Comparison of ENCODE assay signal across 8 cellular contexts in the genomic region with DNA sequence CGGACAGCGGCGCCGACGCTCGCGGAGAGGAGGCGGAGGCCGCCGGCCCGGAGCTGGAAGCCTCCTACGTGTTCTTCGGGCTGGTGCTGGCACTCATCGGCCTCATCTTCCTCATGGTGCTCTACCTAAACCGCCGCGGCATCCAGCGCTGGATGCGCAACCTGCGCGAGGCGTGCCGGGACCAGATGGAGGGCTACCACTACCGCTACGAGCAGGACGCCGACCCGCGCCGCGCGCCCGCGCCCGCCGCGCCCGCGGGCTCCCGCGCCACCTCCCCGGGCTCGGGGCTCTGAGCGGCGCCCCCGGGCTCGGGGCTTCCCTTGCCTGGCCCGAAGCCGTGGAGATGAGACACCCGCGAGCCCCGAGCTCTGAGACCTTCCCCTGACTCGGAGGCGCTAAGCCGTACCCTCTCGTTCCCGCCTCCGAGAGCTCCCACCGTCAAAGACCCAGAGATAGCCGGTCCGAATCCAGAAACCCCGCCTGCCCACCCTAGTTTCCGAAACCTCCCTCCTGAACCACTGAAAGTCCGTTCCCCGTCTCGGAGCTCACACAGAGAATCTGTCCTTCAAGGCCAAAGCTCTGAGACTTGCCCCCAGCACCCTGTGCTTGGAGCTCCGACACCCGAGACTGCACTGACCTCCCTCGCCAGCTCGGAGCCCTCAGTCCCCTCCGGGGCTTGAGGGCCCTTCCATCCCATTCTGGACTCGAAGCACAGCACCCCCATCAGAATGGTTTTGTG. TPM values are rescaled to one million over a fixed set of nuclear protein-coding genes. Genes with fewer than 3 reads are reported as not detected.
DNase-seq lines count a peak whose midpoint lies in the region; ATAC-seq, FAIRE-seq and TF ChIP-seq lines count a peak whose summit lies in the region.

No MANE protein-coding gene starts in this region.

- H3K9me3 Mint-ChIP-seq in osteocyte (ENCODE audit: unreplicated experiment), result no peaks in the 10 kb centered on the region

- no peak for FAIRE-seq in D721Med (lab: Jason Lieb, UNC)

- no peak overlapping the region for H3K27ac Mint-ChIP-seq in osteocyte (ENCODE audit: unreplicated experiment)

- H3K4me3 ChIP-seq in HUES6 (ENCODE audit: low read depth, low read length), result peak overlapping the region; percentile 70
- peak overlapping the region in 58 of 59 donors; percentile 28 to 72 (median 52) for H3K4me3 ChIP-seq in dorsolateral prefrontal cortex

- H3K4me3 Mint-ChIP-seq in osteocyte (ENCODE audit: unreplicated experiment), result peak overlapping the region; percentile 68

- H3K36me3 ChIP-seq in HUES6 (ENCODE audit: control insufficient read depth, insufficient read depth, low read length), result no peaks in the 10 kb centered on the region; the same call in 1 of the 2 replicates

- TF ChIP-seq CTCF in D721Med (IDR thresholded peaks at IDR 0.05; ENCODE audit: insufficient read depth, missing control alignments) (no peak), dorsolateral prefrontal cortex (IDR thresholded peaks at IDR 0.05 in 54 of 56, conservative IDR thresholded peaks at IDR 0.05 in 2 of 56; ENCODE audit: low read depth in 1 of 56, partially characterized antibody in 56 of 56) (peak in 8 of 56 donors; percentile 3 to 57 (median 10)), osteocyte (IDR thresholded peaks at IDR 0.05) (no peak)

- H3K27ac ChIP-seq in HUES6 (ENCODE audit: low read depth, low read length) (no peak overlapping the region), dorsolateral prefrontal cortex (peak overlapping the region in 9 of 59 donors; percentile 27 to 78 (median 39))

- H3K9ac ChIP-seq in HUES6 (ENCODE audit: low read length), result no peak overlapping the region

- peaks cover 12% of the 10 kb centered on the region for H3K4me1 ChIP-seq in HUES6 (ENCODE audit: control insufficient read depth, insufficient read depth, low read length)

- no peaks in the 10 kb centered on the region for H3K36me3 Mint-ChIP-seq in osteocyte (ENCODE audit: unreplicated experiment)

- ATAC-seq in GM21717 (IDR thresholded peaks at IDR 0.05; ENCODE audit: unreplicated experiment), result no peak

- peaks cover 8% of the 10 kb centered on the region for H3K4me1 Mint-ChIP-seq in osteocyte (ENCODE audit: unreplicated experiment)

- intact Hi-C loops in dorsolateral prefrontal cortex (cut with DNase I), result loop anchor here (2.0 to 5.0 kb wide), 3 partner anchors 99 to 313 kb away; a partner anchor contains a TSS

- peak; percentile 41 for DNase-seq in D721Med (ENCODE audit: insufficient read length, low spot score)
- DNase-seq in dorsolateral prefrontal cortex, result peak in 2 of 10 donors; percentile 32 to 39
- DNase-seq in osteocyte (ENCODE audit: extremely low spot score, unreplicated experiment), result no peak
- DNase-seq in stimulated activated CD8-positive, alpha-beta memory T cell treated with anti-CD3 and anti-CD28 coated beads, Interleukin-4, amount 100 ng/mL, for 48 hours, result no peak
- no peak for DNase-seq in OCI-M2 (lab: John Stamatoyannopoulos, UW; ENCODE audit: unreplicated experiment)
- DNase-seq in GF-D8 (lab: John Stamatoyannopoulos, UW), result no peak

- H3K27me3 ChIP-seq in HUES6 (ENCODE audit: control insufficient read depth, insufficient read depth, low read length) (peaks cover 92% of the 10 kb centered on the region), dorsolateral prefrontal cortex (peaks cover 0 to 17% (median 0%) of the 10 kb centered on the region in 45 donors)

- peaks cover 66% of the 10 kb centered on the region for H3K27me3 Mint-ChIP-seq in osteocyte (ENCODE audit: unreplicated experiment)

- H3K9me3 ChIP-seq in HUES6 (ENCODE audit: control insufficient read depth, insufficient read depth, low read depth, low read length), result no peaks in the 10 kb centered on the region

RNA-seq across cellular contexts. Expression of a gene that starts 1.5 kb away (rescaled TPM):
- total RNA-seq in dorsolateral prefrontal cortex (1 to 10 TPM in 115 of 120 experiments, under 1 TPM in 5; 0.54 to 5.1 (median 2.3) TPM), osteocyte (0.13 TPM in 1 of 2 replicates, not detected in the other)
